Comparison of ENCODE assay signal across 24 cellular contexts in the genomic region with DNA sequence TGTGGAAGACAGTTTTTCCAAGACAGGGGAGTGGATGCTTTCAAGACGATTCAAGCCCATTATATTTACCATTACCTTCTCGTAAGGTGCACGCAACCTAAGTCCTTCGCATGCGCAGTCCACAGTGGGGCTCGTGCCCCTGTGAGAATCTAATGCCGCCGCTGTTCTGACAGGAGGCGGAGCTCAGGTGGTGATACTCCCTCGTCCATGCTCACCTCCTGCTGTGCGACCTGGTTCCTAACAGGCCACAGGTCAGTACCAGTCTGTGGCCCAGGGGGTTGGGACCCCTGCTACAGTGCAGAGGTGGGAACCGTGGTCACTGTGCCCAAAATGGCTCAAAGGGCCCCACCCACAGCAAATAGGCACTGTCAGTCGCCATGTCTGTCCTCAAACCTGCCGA. TPM values are rescaled to one million over a fixed set of nuclear protein-coding genes. Genes with fewer than 3 reads are reported as not detected.
DNase-seq lines count a peak whose midpoint lies in the region; ATAC-seq and TF ChIP-seq lines count a peak whose summit lies in the region.
"Had no signal": no experiment of that assay in that cellular context is flagged by ENCODE, and none has a peak within 500 bp of the region (broad histone marks: within the 10 kb centered on the region; RNA-seq: fewer than 3 reads in every experiment).

No MANE protein-coding gene starts in this region.

- H3K27ac ChIP-seq in right atrium auricular region (no peak overlapping the region), body of pancreas (peak overlapping the region; percentile 36 to 79 (median 38)), esophagus muscularis mucosa (replicated peaks in 1 of 4) (no peak overlapping the region), neutrophil (peak overlapping the region; percentile 27)
- H3K27ac ChIP-seq: BLaER1 had no signal

- H3K4me3 ChIP-seq in right atrium auricular region (no peak overlapping the region), body of pancreas (no peak overlapping the region), esophagus muscularis mucosa (no peak overlapping the region), neutrophil (ENCODE audit: low read depth in 1 of 2, low read length in 1 of 2) (no peak overlapping the region)
- H3K4me3 ChIP-seq: BLaER1, GM12878 had no signal

- TF ChIP-seq EP300 in esophagus muscularis mucosa (IDR thresholded peaks at IDR 0.05) = no peak

- H3K4me1 ChIP-seq in right atrium auricular region = peaks cover 0 to 36% of the 10 kb centered on the region in 2 donors
- peaks cover 76% of the 10 kb centered on the region for H3K4me1 ChIP-seq in body of pancreas
- H3K4me1 ChIP-seq in esophagus muscularis mucosa = peaks cover 0 to 5% (median under 1%) of the 10 kb centered on the region in 4 donors
- peaks cover 72 to 79% of the 10 kb centered on the region in 2 experiments for H3K4me1 ChIP-seq in neutrophil (ENCODE audit: control insufficient read depth in 1 of 2, insufficient read depth in 1 of 2, low read depth in 1 of 2, low read length in 1 of 2)
- H3K4me1 ChIP-seq: BE2C had no signal

- intact Hi-C loops in left cardiac atrium (cut with DNase I) = no loop called here
- intact Hi-C loops in body of pancreas (cut with DNase I) = no loop called here
- intact Hi-C loops in esophagus muscularis mucosa (cut with DNase I) = no loop called here

- DNase-seq in right atrium auricular region (ENCODE audit: low spot score) (peak; percentile 42), left cardiac atrium (no peak), body of pancreas (no peak), esophagus muscularis mucosa (ENCODE audit: extremely low spot score) (peak; percentile 53), ACHN (no peak)
- DNase-seq in central memory CD4-positive, alpha-beta T cell = no peak
- DNase-seq: 8988T; BE2C; CD4-positive, alpha-beta memory T cell; CD4-positive, CD25-positive, alpha-beta regulatory T cell; CD8-positive, alpha-beta memory T cell; COR-L47; DMS 273 treated with DMSO at 0.1 percent for 48 hours; DMS153; DMS53; DMS79; DND-41; EL; GDM1 had no signal

- H3K9me3 ChIP-seq in right atrium auricular region (no peaks in the 10 kb centered on the region), body of pancreas (no peaks in the 10 kb centered on the region), esophagus muscularis mucosa (no peaks in the 10 kb centered on the region), neutrophil (no peaks in the 10 kb centered on the region)
- H3K9me3 ChIP-seq: BE2C, BLaER1 had no signal

- 95% methylated on average over 11 to 14 of the region's 14 CpGs for WGBS in body of pancreas, 2 donors
- 98% methylated on average over 9 of the region's 14 CpGs for WGBS in esophagus muscularis mucosa

- TF ChIP-seq CTCF in right atrium auricular region (IDR thresholded peaks at IDR 0.05) (no peak), body of pancreas (IDR thresholded peaks at IDR 0.05) (no peak), esophagus muscularis mucosa (IDR thresholded peaks at IDR 0.05) (no peak), neutrophil (IDR thresholded peaks at IDR 0.05) (no peak)

- ATAC-seq in left cardiac atrium (no peak), body of pancreas (no peak), HG03097 (IDR thresholded peaks at IDR 0.05; ENCODE audit: low FRiP score, unreplicated experiment) (no peak)
- ATAC-seq: GM12878 had no signal

- H3K36me3 ChIP-seq in right atrium auricular region (no peaks in the 10 kb centered on the region), body of pancreas (replicated peaks in 1 of 2; ENCODE audit: insufficient read depth in 1 of 2, low read depth in 2 of 2) (no peaks in the 10 kb centered on the region), esophagus muscularis mucosa (no peaks in the 10 kb centered on the region), neutrophil (no peaks in the 10 kb centered on the region)
- H3K36me3 ChIP-seq: BE2C, BLaER1 had no signal

- TF ChIP-seq POLR2A in body of pancreas (IDR thresholded peaks at IDR 0.05) = no peak
- TF ChIP-seq POLR2A in esophagus muscularis mucosa (IDR thresholded peaks at IDR 0.05; ENCODE audit: low read depth) = no peak

- H3K27me3 ChIP-seq in right atrium auricular region = no peaks in the 10 kb centered on the region
- H3K27me3 ChIP-seq in body of pancreas = no peaks in the 10 kb centered on the region
- H3K27me3 ChIP-seq in esophagus muscularis mucosa = no peaks in the 10 kb centered on the region
- H3K27me3 ChIP-seq in neutrophil = no peaks in the 10 kb centered on the region
- H3K27me3 ChIP-seq: BE2C, BLaER1 had no signal

- in situ Hi-C loops in ACHN (cut with HindIII; ENCODE audit: low pct_ligation_motif_present, low pct_unique_long_range_greater_than_20kb, low sequenced_read_pairs) = no loop called here

RNA-seq across cellular contexts. Expression of a gene that starts 36.6 kb away (rescaled TPM):
- total RNA-seq in right atrium auricular region (10 to 100 TPM; 26.6 to 27.3 TPM), left cardiac atrium (10 to 100 TPM; 27.5 to 39.2 TPM), body of pancreas (10 to 100 TPM; 19.1 to 80.4 TPM), esophagus muscularis mucosa (100 to 1,000 TPM in 1 of 4 donors, 10 to 100 TPM in 3; 23.3 to 123 (median 29.9) TPM)
- total RNA-seq: G401 had no signal

RNA-seq across cellular contexts. Expression of a gene that starts 39.8 kb away (rescaled TPM):
- total RNA-seq in right atrium auricular region (10 to 100 TPM; 51.9 to 53.5 TPM), left cardiac atrium (10 to 100 TPM; 34.8 to 36.9 TPM), body of pancreas (10 to 100 TPM; 61.0 to 62.0 TPM), esophagus muscularis mucosa (10 to 100 TPM; 55.2 to 77.2 (median 63.7) TPM)

RNA-seq across cellular contexts. Expression of a gene that starts 54.3 kb away (rescaled TPM):
- 1 to 10 TPM; 1.0 to 3.6 TPM for total RNA-seq in right atrium auricular region
- 1 to 10 TPM; 1.6 to 2.6 TPM for total RNA-seq in left cardiac atrium
- under 1 TPM; 0.26 to 0.33 TPM for total RNA-seq in body of pancreas
- under 1 TPM; 0.33 to 0.45 (median 0.38) TPM for total RNA-seq in esophagus muscularis mucosa

Comparison
In these comparisons a context has a peak if more than half of its experiments do, and no peak if none do; other contexts are left out.
1. DNase-seq: peak in right atrium auricular region (single experiment) and esophagus muscularis mucosa (single experiment); none in left cardiac atrium (single experiment), body of pancreas (0 of 4), ACHN (single experiment) and central memory CD4-positive, alpha-beta T cell (single experiment).
2. H3K27ac ChIP-seq: peak in body of pancreas (4 of 4) and neutrophil (single experiment); none in right atrium auricular region (0 of 2) and esophagus muscularis mucosa (0 of 4).